Comparison of ENCODE assay signal across 2 cellular contexts in the genomic region with DNA sequence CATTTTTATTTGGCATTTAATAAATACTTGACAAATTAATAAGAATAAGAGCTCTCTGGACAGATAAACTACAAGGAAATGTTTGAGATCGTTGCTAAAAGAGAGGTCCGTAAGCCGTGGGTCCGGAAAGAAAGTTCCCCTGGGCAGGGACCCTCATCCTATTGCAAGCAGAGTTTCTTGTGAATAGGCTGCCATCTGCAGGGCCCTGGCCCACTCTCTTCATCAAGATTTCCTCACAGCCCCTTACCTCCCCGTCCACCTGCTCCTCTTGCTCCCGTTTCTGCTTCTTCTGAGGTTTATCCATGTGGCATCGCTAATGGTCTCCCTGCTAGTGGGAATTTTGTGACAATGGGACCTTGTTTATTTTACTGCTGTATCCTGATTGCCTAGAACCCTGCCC.
TF ChIP-seq lines count a peak whose summit lies in the region.

No MANE protein-coding gene starts in this region.

TF ChIP-seq in HCT116, 20 proteins besides CTCF, POLR2A, EP300 and RAD21 (continued from another document):
- no peak for TF ChIP-seq POLR2AphosphoS5 (IDR thresholded peaks at IDR 0.05; ENCODE audit: low read depth, low read length)

TF ChIP-seq in WTC11, 78 proteins besides CTCF, POLR2A, EP300 and RAD21 (continued from another document):
- TF ChIP-seq E2F5 (CRISPR knock-in tag; IDR thresholded peaks at IDR 0.05) (no peak), SP1 (CRISPR knock-in tag; conservative IDR thresholded peaks at IDR 0.05) (no peak), ZNF671 (CRISPR knock-in tag; IDR thresholded peaks at IDR 0.05) (no peak), TEAD1 (CRISPR knock-in tag; IDR thresholded peaks at IDR 0.05) (no peak), NR3C1 (CRISPR knock-in tag; conservative IDR thresholded peaks at IDR 0.05; ENCODE audit: low read depth) (no peak), ZNF423 (CRISPR knock-in tag; IDR thresholded peaks at IDR 0.05) (no peak), ARID4B (CRISPR knock-in tag; IDR thresholded peaks at IDR 0.05; ENCODE audit: borderline replicate concordance) (no peak), TP53 (CRISPR knock-in tag; IDR thresholded peaks at IDR 0.05) (no peak), FOXP1 (CRISPR knock-in tag; IDR thresholded peaks at IDR 0.05; ENCODE audit: borderline replicate concordance) (no peak), ESRRA (CRISPR knock-in tag; IDR thresholded peaks at IDR 0.05; ENCODE audit: borderline replicate concordance) (no peak), JUN (CRISPR knock-in tag; IDR thresholded peaks at IDR 0.05) (no peak), ZNF263 (CRISPR knock-in tag; IDR thresholded peaks at IDR 0.05; ENCODE audit: low read depth) (no peak)
- TF ChIP-seq, protein P1, sequence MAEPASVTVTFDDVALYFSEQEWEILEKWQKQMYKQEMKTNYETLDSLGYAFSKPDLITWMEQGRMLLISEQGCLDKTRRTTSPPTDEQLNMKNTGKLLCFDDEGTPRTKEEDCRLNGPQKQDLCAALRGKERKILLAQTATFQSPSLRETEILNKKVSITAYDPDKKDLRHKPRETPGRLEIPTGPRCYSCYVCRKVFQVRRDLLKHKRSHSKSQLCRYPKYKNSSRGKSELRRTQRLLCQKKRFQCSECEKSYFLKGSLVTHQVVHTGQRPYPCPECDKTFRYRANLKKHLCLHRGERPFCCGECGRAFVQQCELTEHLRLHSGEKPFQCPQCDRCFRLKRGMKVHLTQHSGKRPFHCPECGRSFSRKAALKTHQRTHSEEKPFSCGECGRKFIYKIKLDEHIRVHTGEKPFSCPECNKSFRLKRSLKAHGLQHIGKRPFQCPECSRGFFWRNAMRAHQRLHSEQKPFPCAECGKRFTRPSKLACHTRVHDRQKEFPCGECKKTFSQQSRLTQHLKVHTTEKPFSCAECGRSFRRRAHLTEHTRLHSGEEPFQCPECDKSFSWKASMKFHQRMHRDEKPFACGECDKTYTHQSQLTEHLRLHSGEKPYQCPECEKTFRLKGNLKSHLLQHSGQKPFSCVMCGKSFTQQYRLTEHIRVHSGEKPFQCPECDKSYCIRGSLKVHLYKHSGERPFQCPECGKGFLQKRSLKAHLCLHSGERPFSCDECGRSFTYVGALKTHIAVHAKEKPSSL (CRISPR knock-in tag; conservative IDR thresholded peaks at IDR 0.05) = no peak
- TF ChIP-seq, protein P2, sequence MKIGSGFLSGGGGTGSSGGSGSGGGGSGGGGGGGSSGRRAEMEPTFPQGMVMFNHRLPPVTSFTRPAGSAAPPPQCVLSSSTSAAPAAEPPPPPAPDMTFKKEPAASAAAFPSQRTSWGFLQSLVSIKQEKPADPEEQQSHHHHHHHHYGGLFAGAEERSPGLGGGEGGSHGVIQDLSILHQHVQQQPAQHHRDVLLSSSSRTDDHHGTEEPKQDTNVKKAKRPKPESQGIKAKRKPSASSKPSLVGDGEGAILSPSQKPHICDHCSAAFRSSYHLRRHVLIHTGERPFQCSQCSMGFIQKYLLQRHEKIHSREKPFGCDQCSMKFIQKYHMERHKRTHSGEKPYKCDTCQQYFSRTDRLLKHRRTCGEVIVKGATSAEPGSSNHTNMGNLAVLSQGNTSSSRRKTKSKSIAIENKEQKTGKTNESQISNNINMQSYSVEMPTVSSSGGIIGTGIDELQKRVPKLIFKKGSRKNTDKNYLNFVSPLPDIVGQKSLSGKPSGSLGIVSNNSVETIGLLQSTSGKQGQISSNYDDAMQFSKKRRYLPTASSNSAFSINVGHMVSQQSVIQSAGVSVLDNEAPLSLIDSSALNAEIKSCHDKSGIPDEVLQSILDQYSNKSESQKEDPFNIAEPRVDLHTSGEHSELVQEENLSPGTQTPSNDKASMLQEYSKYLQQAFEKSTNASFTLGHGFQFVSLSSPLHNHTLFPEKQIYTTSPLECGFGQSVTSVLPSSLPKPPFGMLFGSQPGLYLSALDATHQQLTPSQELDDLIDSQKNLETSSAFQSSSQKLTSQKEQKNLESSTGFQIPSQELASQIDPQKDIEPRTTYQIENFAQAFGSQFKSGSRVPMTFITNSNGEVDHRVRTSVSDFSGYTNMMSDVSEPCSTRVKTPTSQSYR (CRISPR knock-in tag; IDR thresholded peaks at IDR 0.05) = no peak
TF ChIP-seq in WTC11: peak in this region for 0.
